In the genomic region with DNA sequence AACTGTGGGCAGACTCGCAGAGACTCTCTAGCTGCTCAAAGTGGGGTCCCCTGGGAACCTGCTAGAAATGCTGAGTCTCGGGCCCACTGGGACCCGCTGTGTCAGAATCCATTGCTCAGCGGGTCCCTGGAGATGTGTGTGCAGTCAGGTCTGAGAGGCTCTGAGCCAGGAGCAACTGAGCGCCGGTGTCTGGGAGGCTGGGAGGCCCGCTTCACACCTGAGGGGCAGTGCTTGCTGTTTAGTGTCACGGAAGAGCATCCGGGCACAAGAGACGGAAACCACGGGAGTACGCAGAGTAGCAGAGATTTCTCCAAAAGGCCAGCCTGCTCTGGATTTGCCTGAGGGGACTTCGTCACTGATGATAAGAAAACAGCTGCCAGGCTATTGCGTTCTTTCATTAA, we compare ENCODE assay signal across 27 cellular contexts.
A peak's percentile ranks its signal among the peaks of the same experiment; 100 is the strongest.
DNase-seq lines count a peak whose midpoint lies in the region; ATAC-seq and TF ChIP-seq lines count a peak whose summit lies in the region.
"Had no signal": no experiment of that assay in that cellular context is flagged by ENCODE, and none has a peak within 500 bp of the region (broad histone marks: within the 10 kb centered on the region; RNA-seq: fewer than 3 reads in every experiment).

No MANE protein-coding gene starts in this region.

- peak; percentile 44 for DNase-seq in activated effector memory CD4-positive, alpha-beta T cell treated with anti-CD3 and anti-CD28 coated beads, Interleukin-2, amount 50 U/mL, for 16 hours
- DNase-seq in activated effector memory CD4-positive, alpha-beta T cell treated with Interleukin-2 at 50 U/mL for 16 hours, result no peak
- DNase-seq in fibroblast of villous mesenchyme (ENCODE audit: low read depth) (peak; percentile 13), sigmoid colon (peak; percentile 36), T-helper 9 cell (no peak), SIG-M5 (lab: John Stamatoyannopoulos, UW) (no peak), NCI-H1092 (lab: John Stamatoyannopoulos, UW) (no peak)
- DNase-seq: ACHN, DMS53, GDM1, GOT3, HCEC 1CT, MM.1S, NCI-H1105, NCI-H146, NCI-H2029, NCI-H226, NCI-H510A treated with DMSO at 0.1 percent for 48 hours, NCI-H82 had no signal

- TF ChIP-seq POLR2A in sigmoid colon (IDR thresholded peaks at IDR 0.05), result no peak

- intact Hi-C loops in sigmoid colon (cut with DNase I), result no loop called here

- H3K9me3 ChIP-seq in sigmoid colon, result no peaks in the 10 kb centered on the region
- H3K9me3 ChIP-seq: Peyer's patch had no signal

- H3K4me1 ChIP-seq in sigmoid colon, result peaks cover 0 to 39% (median 34%) of the 10 kb centered on the region in 4 donors

- ATAC-seq in GM18498 (IDR thresholded peaks at IDR 0.05; ENCODE audit: unreplicated experiment), result no peak
- ATAC-seq: HepG2, K562, Right ventricle myocardium inferior had no signal

- H3K4me3 ChIP-seq in fibroblast of villous mesenchyme (ENCODE audit: low read depth, low read length) (no peak overlapping the region), sigmoid colon (no peak overlapping the region)
- H3K4me3 ChIP-seq: K562, Peyer's patch had no signal

- no peak overlapping the region for H3K27ac ChIP-seq in sigmoid colon
- H3K27ac ChIP-seq: 22Rv1, C4-2B, HL-60, Peyer's patch had no signal

- 94 to 95% methylated on average over 14 of the region's 14 CpGs for WGBS in sigmoid colon, 2 donors

- H3K27me3 ChIP-seq in sigmoid colon, result no peaks in the 10 kb centered on the region
- H3K27me3 ChIP-seq: Peyer's patch had no signal

- no peaks in the 10 kb centered on the region for H3K36me3 ChIP-seq in sigmoid colon
- H3K36me3 ChIP-seq: Peyer's patch had no signal

- TF ChIP-seq CTCF in fibroblast of villous mesenchyme (IDR thresholded peaks at IDR 0.05; ENCODE audit: insufficient read depth, low read depth, low read length) (no peak), sigmoid colon (IDR thresholded peaks at IDR 0.05) (no peak)

- no peak for TF ChIP-seq EP300 in sigmoid colon (IDR thresholded peaks at IDR 0.05)

Comparison
In these comparisons a context has a peak if more than half of its experiments do, and no peak if none do; other contexts are left out.
1. DNase-seq: peak in activated effector memory CD4-positive, alpha-beta T cell treated with anti-CD3 and anti-CD28 coated beads, Interleukin-2, amount 50 U/mL, for 16 hours (single experiment), fibroblast of villous mesenchyme (single experiment) and sigmoid colon (single experiment); none in activated effector memory CD4-positive, alpha-beta T cell treated with Interleukin-2 at 50 U/mL for 16 hours (single experiment), T-helper 9 cell (single experiment), SIG-M5 (single experiment) and NCI-H1092 (single experiment).